In genomic region chr16:67166883-67167168, GRCh38 we compare ENCODE assay signal across 1 cellular context.
A peak's percentile ranks its signal among the peaks of the same experiment; 100 is the strongest.
TF ChIP-seq lines count a peak whose summit lies in the region.

No MANE protein-coding gene starts in this region.

TF ChIP-seq in K562, 482 proteins besides CTCF, POLR2A, EP300 and RAD21:
- 0 out of 2 replicates have a peak, but pooled peaks have one; percentile 34 for TF ChIP-seq USF1 (CRISPR knock-in tag; IDR thresholded peaks at IDR 0.05)
- TF ChIP-seq USF2 (CRISPR knock-in tag; IDR thresholded peaks at IDR 0.05) = peak; percentile 41; the same call in 1 of the 2 replicates
- TF ChIP-seq ZNF79 (CRISPR knock-in tag; IDR thresholded peaks at IDR 0.05; ENCODE audit: low read depth) = no peak
